1 cellular context compared by ENCODE assay signal in the genomic region with DNA sequence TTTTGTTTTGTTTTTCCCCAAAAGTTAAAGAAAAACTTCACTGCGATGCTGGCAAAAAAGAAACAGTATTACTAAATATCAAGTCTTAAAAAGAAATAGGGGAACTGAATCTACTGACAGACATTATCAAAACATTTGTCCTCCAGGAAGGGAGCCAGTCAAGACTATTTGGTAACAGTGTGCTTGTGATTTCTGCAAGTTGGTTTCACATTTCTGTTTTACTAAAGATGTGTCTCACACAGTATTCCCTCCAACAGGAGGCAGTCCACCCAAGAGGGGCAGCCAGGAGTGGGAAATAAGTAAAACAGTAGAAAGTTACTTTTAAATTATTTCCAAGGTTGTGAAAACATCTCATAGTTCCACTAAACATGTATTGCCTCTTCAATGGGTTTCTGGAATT.
TF ChIP-seq lines count a peak whose summit lies in the region.

No MANE protein-coding gene starts in this region.

TF ChIP-seq in GM23338, 12 proteins besides CTCF, POLR2A, EP300 and RAD21 (continued from another document):
- TF ChIP-seq, protein P1, sequence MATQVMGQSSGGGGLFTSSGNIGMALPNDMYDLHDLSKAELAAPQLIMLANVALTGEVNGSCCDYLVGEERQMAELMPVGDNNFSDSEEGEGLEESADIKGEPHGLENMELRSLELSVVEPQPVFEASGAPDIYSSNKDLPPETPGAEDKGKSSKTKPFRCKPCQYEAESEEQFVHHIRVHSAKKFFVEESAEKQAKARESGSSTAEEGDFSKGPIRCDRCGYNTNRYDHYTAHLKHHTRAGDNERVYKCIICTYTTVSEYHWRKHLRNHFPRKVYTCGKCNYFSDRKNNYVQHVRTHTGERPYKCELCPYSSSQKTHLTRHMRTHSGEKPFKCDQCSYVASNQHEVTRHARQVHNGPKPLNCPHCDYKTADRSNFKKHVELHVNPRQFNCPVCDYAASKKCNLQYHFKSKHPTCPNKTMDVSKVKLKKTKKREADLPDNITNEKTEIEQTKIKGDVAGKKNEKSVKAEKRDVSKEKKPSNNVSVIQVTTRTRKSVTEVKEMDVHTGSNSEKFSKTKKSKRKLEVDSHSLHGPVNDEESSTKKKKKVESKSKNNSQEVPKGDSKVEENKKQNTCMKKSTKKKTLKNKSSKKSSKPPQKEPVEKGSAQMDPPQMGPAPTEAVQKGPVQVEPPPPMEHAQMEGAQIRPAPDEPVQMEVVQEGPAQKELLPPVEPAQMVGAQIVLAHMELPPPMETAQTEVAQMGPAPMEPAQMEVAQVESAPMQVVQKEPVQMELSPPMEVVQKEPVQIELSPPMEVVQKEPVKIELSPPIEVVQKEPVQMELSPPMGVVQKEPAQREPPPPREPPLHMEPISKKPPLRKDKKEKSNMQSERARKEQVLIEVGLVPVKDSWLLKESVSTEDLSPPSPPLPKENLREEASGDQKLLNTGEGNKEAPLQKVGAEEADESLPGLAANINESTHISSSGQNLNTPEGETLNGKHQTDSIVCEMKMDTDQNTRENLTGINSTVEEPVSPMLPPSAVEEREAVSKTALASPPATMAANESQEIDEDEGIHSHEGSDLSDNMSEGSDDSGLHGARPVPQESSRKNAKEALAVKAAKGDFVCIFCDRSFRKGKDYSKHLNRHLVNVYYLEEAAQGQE (IDR thresholded peaks at IDR 0.05; ENCODE audit: unreplicated experiment), result no peak
- TF ChIP-seq ZNF331 (CRISPR knock-in tag; IDR thresholded peaks at IDR 0.05; ENCODE audit: low read depth), result no peak
- TF ChIP-seq CREB1 (CRISPR knock-in tag; IDR thresholded peaks at IDR 0.05; ENCODE audit: low read depth), result no peak
- no peak for TF ChIP-seq JUNB (IDR thresholded peaks at IDR 0.05; ENCODE audit: unreplicated experiment)
